9 cellular contexts compared by ENCODE assay signal in the genomic region with DNA sequence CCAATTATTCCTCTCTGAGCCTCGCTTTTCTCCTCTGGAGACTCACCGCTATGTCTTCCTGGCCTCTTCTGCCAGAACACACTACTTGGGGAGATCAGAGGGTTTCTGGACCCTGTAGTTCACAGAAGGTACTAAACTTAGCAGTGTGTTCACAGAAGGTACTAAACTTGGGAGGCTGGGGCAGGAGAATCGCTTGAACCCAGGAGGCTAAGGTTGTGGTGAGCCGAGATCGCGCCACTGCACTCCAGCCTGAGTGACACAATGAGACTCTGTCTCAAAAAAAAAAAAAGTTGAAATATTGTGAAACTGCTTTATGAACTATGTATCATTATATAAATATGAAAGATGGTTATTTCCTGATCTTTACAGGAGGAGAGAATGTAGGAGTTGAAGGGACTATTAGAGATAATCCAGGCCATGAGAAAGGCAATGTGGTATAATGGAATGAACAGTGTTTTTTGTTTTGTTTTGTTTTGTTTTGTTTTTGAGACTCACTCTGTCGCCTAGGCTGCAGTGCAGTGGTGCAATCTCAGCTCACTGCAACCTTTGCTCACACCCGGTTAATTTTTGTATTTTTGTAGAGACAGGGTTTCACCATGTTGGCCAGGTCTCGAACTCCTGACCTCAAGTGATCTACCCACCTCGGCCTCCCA. TPM values are rescaled to one million over a fixed set of nuclear protein-coding genes. Genes with fewer than 3 reads are reported as not detected.
DNase-seq lines count a peak whose midpoint lies in the region; ATAC-seq and TF ChIP-seq lines count a peak whose summit lies in the region.
"Not testable (repeated sequence)": the region's sequence is repeated elsewhere in the genome, so short reads cannot be mapped to it uniquely, and the experiment has no call there.
"Had no signal": no experiment of that assay in that cellular context is flagged by ENCODE, and none has a peak within 500 bp of the region (broad histone marks: within the 10 kb centered on the region; RNA-seq: fewer than 3 reads in every experiment).

No MANE protein-coding gene starts in this region.

- H3K9me1 ChIP-seq in IMR-90 (ENCODE audit: insufficient read depth, low read length), result peaks cover 13% of the 10 kb centered on the region

- H2AFZ ChIP-seq in IMR-90 (replicated peaks; ENCODE audit: low read length, poor library complexity), result not testable (repeated sequence)

- H2BK15ac ChIP-seq in IMR-90 (ENCODE audit: low read depth, low read length), result not testable (repeated sequence)

- CTCF ChIA-PET in IMR-90 (lab: Yijun Ruan, JAX); activated CD4-positive, alpha-beta T cell treated with anti-CD3 and anti-CD28 coated beads for 36 hours (lab: Charles Lee): not testable (repeated sequence)

- H2BK120ac ChIP-seq in IMR-90 (ENCODE audit: low read depth, low read length), result not testable (repeated sequence)

- H3K18ac ChIP-seq in IMR-90 (ENCODE audit: low read depth, low read length), result not testable (repeated sequence)

- not testable (repeated sequence) for H3K56ac ChIP-seq in IMR-90 (ENCODE audit: extremely low read depth, insufficient read depth, low read length)

- not testable (repeated sequence) for H3K9ac ChIP-seq in IMR-90 (ENCODE audit: low read depth, low read length)

- not testable (repeated sequence) for H3K23ac ChIP-seq in IMR-90 (ENCODE audit: low read depth, low read length)

- DNase-seq in IMR-90; activated CD4-positive, alpha-beta T cell treated with anti-CD3 and anti-CD28 coated beads for 36 hours; prostate gland (ENCODE audit: low spot score): not testable (repeated sequence)
- DNase-seq in cardiac fibroblast (ENCODE audit: low read depth in 2 of 2) (peak; percentile 52 to 81), left lobe of liver (ENCODE audit: low spot score) (peak; percentile 78)

- H4K91ac ChIP-seq in IMR-90 (ENCODE audit: insufficient read depth, low read depth, low read length), result not testable (repeated sequence)

- in situ Hi-C loops in IMR-90 (cut with MboI; ENCODE audit: low sequenced_read_pairs), result not testable (repeated sequence)

- H3K9me3 Mint-ChIP-seq in activated CD4-positive, alpha-beta T cell treated with anti-CD3 and anti-CD28 coated beads for 36 hours (ENCODE audit: low read depth), result not testable (repeated sequence)

- peaks cover 33% of the 10 kb centered on the region for H3K36me3 Mint-ChIP-seq in activated CD4-positive, alpha-beta T cell treated with anti-CD3 and anti-CD28 coated beads for 36 hours (ENCODE audit: low read depth)

- ATAC-seq in IMR-90 (ENCODE audit: low read depth); activated CD4-positive, alpha-beta T cell treated with anti-CD3 and anti-CD28 coated beads for 36 hours: not testable (repeated sequence)
- ATAC-seq in left lobe of liver, result peak; percentile 52

- TF ChIP-seq POLR2A in IMR-90 (IDR thresholded peaks at IDR 0.05; ENCODE audit: low read depth, low read length); prostate gland (IDR thresholded peaks at IDR 0.05): not testable (repeated sequence)

- POLR2A ChIA-PET in IMR-90 (lab: Charles Lee; ENCODE audit: unreplicated experiment); activated CD4-positive, alpha-beta T cell treated with anti-CD3 and anti-CD28 coated beads for 36 hours (lab: Charles Lee): not testable (repeated sequence)

- not testable (repeated sequence) for H3K4me1 ChIP-seq in IMR-90 (ENCODE audit: control insufficient read depth, insufficient read depth, low read length); prostate gland (replicated peaks)

- not testable (repeated sequence) for BruUV-seq in IMR-90 (replicated peaks; lab: Mats Ljungman, UMichigan)

- peaks cover 15% of the 10 kb centered on the region for H3K36me3 ChIP-seq in IMR-90 (ENCODE audit: control insufficient read depth, insufficient read depth, low read length)
- H3K36me3 ChIP-seq in prostate gland, result not testable (repeated sequence)

- peak overlapping the region; percentile 42 for H3K27ac Mint-ChIP-seq in activated CD4-positive, alpha-beta T cell treated with anti-CD3 and anti-CD28 coated beads for 36 hours

- not testable (repeated sequence) for H2BK5ac ChIP-seq in IMR-90 (ENCODE audit: low read depth, low read length, poor library complexity, severe bottlenecking)

- not testable (repeated sequence) for H3K4me3 Mint-ChIP-seq in activated CD4-positive, alpha-beta T cell treated with anti-CD3 and anti-CD28 coated beads for 36 hours

- not testable (repeated sequence) for H4K8ac ChIP-seq in IMR-90 (ENCODE audit: low read depth in 2 of 2, low read length in 2 of 2)

- H3K4me1 Mint-ChIP-seq in activated CD4-positive, alpha-beta T cell treated with anti-CD3 and anti-CD28 coated beads for 36 hours, result peaks cover 63% of the 10 kb centered on the region

- H3K27me3 Mint-ChIP-seq in activated CD4-positive, alpha-beta T cell treated with anti-CD3 and anti-CD28 coated beads for 36 hours, result not testable (repeated sequence)

- not testable (repeated sequence) for H3K4me2 ChIP-seq in IMR-90 (ENCODE audit: low read depth, low read length)

- not testable (repeated sequence) for H4K20me1 ChIP-seq in IMR-90 (ENCODE audit: insufficient read depth, low read length)

- peaks cover 26 to 48% of the 10 kb centered on the region in 2 experiments for H3K79me1 ChIP-seq in IMR-90 (ENCODE audit: low read depth in 1 of 2, low read length in 2 of 2)

- H3K9me3 ChIP-seq in IMR-90 (ENCODE audit: control insufficient read depth, insufficient read depth, low read length); prostate gland: not testable (repeated sequence)

- H3K27me3 ChIP-seq in IMR-90 (ENCODE audit: control insufficient read depth, insufficient read depth, low read length); prostate gland (replicated peaks; ENCODE audit: insufficient read depth): not testable (repeated sequence)

- intact Hi-C loops in IMR-90 (cut with micrococcal nuclease); activated CD4-positive, alpha-beta T cell treated with anti-CD3 and anti-CD28 coated beads for 36 hours (cut with DNase I, micrococcal nuclease); prostate gland (cut with DNase I): not testable (repeated sequence)

- H3K4ac ChIP-seq in IMR-90 (ENCODE audit: low read depth, low read length), result not testable (repeated sequence)

- H2AK5ac ChIP-seq in IMR-90 (ENCODE audit: low read depth, low read length), result not testable (repeated sequence)

- 100% methylated on average over 1 of the region's 10 CpGs; no CpG with 5 or more reads in 1 of the 2 experiments for WGBS in IMR-90 (ENCODE audit: extremely low coverage in 2 of 2, insufficient read length in 1 of 2), 2 experiments
- WGBS in prostate gland, result 92% methylated on average over 10 of the region's 10 CpGs

- dilution Hi-C loops in IMR-90 (cut with HindIII; ENCODE audit: low sequenced_read_pairs, unreplicated experiment), result not testable (repeated sequence)

- H3K27ac ChIP-seq in 22Rv1, result peak overlapping the region; percentile 100
- not testable (repeated sequence) for H3K27ac ChIP-seq in IMR-90 (ENCODE audit: insufficient read depth, low read length)
- H3K27ac ChIP-seq in prostate gland, result peak overlapping the region; percentile 75 to 86

- not testable (repeated sequence) for H2BK20ac ChIP-seq in IMR-90 (ENCODE audit: low read depth, low read length)

- not testable (repeated sequence) for H2AK9ac ChIP-seq in IMR-90 (replicated peaks; ENCODE audit: low read depth, low read length, poor library complexity)

- TF ChIP-seq RAD21 in IMR-90 (IDR thresholded peaks at IDR 0.05; ENCODE audit: low read length), result not testable (repeated sequence)

- not testable (repeated sequence) for TF ChIP-seq CTCF in 22Rv1 (IDR thresholded peaks at IDR 0.05); IMR-90 (conservative IDR thresholded peaks at IDR 0.05; ENCODE audit: low read depth, low read length); cardiac fibroblast (IDR thresholded peaks at IDR 0.05; ENCODE audit: low read depth, low read length); prostate gland (IDR thresholded peaks at IDR 0.05)

- H4K5ac ChIP-seq in IMR-90 (ENCODE audit: low read depth, low read length), result not testable (repeated sequence)

- not testable (repeated sequence) for H3K14ac ChIP-seq in IMR-90 (replicated peaks; ENCODE audit: low read depth, low read length)

- not testable (repeated sequence) for H3K4me3 ChIP-seq in IMR-90 (ENCODE audit: insufficient read depth, low read depth, low read length); cardiac fibroblast (replicated peaks in 1 of 2; ENCODE audit: low read depth in 2 of 2, low read length in 2 of 2); prostate gland

RNA-seq across cellular contexts. Expression of a gene that starts 5.8 kb away (rescaled TPM):
- 0.90 and 1.1 TPM in 2 replicates for total RNA-seq in IMR-90 (2012; rRNA removed)
- polyA plus RNA-seq in IMR-90 (2012; rRNA removed), result 7.2 and 8.6 TPM in 2 replicates
- 2.9 and 4.4 TPM in 2 replicates for polyA plus RNA-seq in IMR-90 (2012; cell fraction: cytosol; rRNA removed)
- polyA plus RNA-seq in IMR-90 (2012; cell fraction: nucleus; rRNA removed; ENCODE audit: low replicate concordance), result 14.6 and 32.4 TPM in 2 replicates
- 1 to 10 TPM; 2.3 to 3.1 TPM for total RNA-seq in activated CD4-positive, alpha-beta T cell treated with anti-CD3 and anti-CD28 coated beads for 36 hours
- 2.5 TPM for total RNA-seq in left lobe of liver
- 10 to 100 TPM; 10.1 to 28.2 TPM for total RNA-seq in prostate gland

RNA-seq across cellular contexts. Expression of a gene that starts 6.5 kb away (rescaled TPM):
- 39.3 and 40.5 TPM in 2 replicates for total RNA-seq in IMR-90 (2012; rRNA removed)
- polyA plus RNA-seq in IMR-90 (2012; rRNA removed), result 30.3 and 32.7 TPM in 2 replicates
- polyA plus RNA-seq in IMR-90 (2012; cell fraction: cytosol; rRNA removed), result 17.6 and 44.6 TPM in 2 replicates
- polyA plus RNA-seq in IMR-90 (2012; cell fraction: nucleus; rRNA removed; ENCODE audit: low replicate concordance), result 8.8 and 13.0 TPM in 2 replicates
- total RNA-seq in activated CD4-positive, alpha-beta T cell treated with anti-CD3 and anti-CD28 coated beads for 36 hours, result 10 to 100 TPM; 27.1 to 33.0 TPM
- total RNA-seq in left lobe of liver, result 21.4 TPM
- 10 to 100 TPM; 37.0 to 61.5 TPM for total RNA-seq in prostate gland

RNA-seq across cellular contexts. Expression of a gene that starts 16.8 kb away (rescaled TPM):
- not detected in 2 replicates for total RNA-seq in IMR-90 (2012; rRNA removed)
- 0.09 TPM in 1 of 2 replicates, not detected in the other for polyA plus RNA-seq in IMR-90 (2012; rRNA removed)
- 0.07 and 0.11 TPM in 2 replicates for polyA plus RNA-seq in IMR-90 (2012; cell fraction: cytosol; rRNA removed)
- not detected in 2 replicates for polyA plus RNA-seq in IMR-90 (2012; cell fraction: nucleus; rRNA removed; ENCODE audit: low replicate concordance)
- total RNA-seq in activated CD4-positive, alpha-beta T cell treated with anti-CD3 and anti-CD28 coated beads for 36 hours, result not detected
- 0.83 TPM for total RNA-seq in left lobe of liver
- 1 to 10 TPM in 1 of 2 donors, not detected in 1; 3.5 TPM for total RNA-seq in prostate gland
- total RNA-seq: endothelial cell of umbilical vein, left lung, smooth muscle cell had no signal
- polyA plus RNA-seq: smooth muscle cell had no signal

RNA-seq across cellular contexts. Expression of a gene that starts 20.0 kb away (rescaled TPM):
- 18.9 and 20.8 TPM in 2 replicates for total RNA-seq in IMR-90 (2012; rRNA removed)
- 28.3 and 29.9 TPM in 2 replicates for polyA plus RNA-seq in IMR-90 (2012; rRNA removed)
- polyA plus RNA-seq in IMR-90 (2012; cell fraction: cytosol; rRNA removed), result 30.0 and 33.9 TPM in 2 replicates
- polyA plus RNA-seq in IMR-90 (2012; cell fraction: nucleus; rRNA removed; ENCODE audit: low replicate concordance), result 64.3 and 129 TPM in 2 replicates
- under 1 TPM; 0.25 to 0.50 TPM for total RNA-seq in activated CD4-positive, alpha-beta T cell treated with anti-CD3 and anti-CD28 coated beads for 36 hours
- total RNA-seq in left lobe of liver, result 52.2 TPM
- total RNA-seq in prostate gland, result 100 to 1,000 TPM in 1 of 2 donors, 10 to 100 TPM in 1; 80.7 to 152 TPM

RNA-seq across cellular contexts. Expression of a gene that starts 36.8 kb away (rescaled TPM):
- total RNA-seq in IMR-90 (2012; rRNA removed) (8.6 and 9.4 TPM in 2 replicates), left lobe of liver (41.0 TPM), prostate gland (10 to 100 TPM; 46.9 to 64.9 TPM)
- polyA plus RNA-seq in IMR-90 (2012; rRNA removed), result 25.2 and 25.7 TPM in 2 replicates
- polyA plus RNA-seq in IMR-90 (2012; cell fraction: cytosol; rRNA removed), result 23.1 and 33.9 TPM in 2 replicates
- 45.2 and 54.3 TPM in 2 replicates for polyA plus RNA-seq in IMR-90 (2012; cell fraction: nucleus; rRNA removed; ENCODE audit: low replicate concordance)
- 10 to 100 TPM; 12.6 to 14.7 TPM for total RNA-seq in activated CD4-positive, alpha-beta T cell treated with anti-CD3 and anti-CD28 coated beads for 36 hours
